Comparison of ENCODE assay signal across 8 cellular contexts in the genomic region with DNA sequence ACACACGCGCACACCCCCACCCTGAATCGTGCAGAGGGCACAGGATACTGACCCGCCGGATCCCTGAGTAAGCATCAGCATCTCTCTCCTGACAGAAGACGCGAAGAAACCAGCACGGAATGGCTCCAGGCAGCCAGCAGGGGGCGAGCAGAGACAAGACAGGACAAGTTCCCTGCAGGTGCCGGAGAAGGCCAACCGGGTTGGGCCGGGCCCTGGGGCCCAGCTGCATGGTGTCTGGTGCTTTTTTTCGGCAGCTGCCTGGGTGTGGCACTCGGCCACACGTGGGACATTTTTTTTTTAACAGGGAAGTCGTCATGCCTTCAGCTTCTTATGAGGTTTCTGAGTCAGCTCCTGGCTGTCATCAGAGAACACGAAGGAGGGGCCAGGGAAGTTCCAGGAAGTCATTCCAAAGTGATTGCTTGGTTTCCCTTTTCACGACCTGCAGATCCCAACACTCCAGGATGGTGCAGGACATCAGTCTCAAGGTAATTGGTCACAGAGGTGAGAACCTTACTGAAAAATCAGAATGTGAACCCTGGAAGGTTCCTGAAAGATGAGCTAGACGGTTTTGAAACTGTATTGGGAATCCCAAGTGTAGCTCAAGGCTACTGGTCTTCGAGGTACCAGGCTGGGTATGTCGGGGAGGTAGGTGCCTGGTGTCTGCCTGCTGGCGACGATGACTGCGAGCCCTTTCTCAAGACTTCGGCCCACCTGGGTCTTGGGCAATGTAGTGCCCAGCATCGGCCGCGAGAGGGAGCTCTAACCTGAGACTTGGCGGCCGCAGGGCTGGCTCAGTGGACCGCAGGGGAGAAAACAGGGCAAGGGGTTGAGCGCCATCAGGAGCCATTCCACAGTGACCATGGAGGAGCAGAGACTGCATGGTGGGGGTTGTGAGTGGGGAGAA.
A peak's percentile ranks its signal among the peaks of the same experiment; 100 is the strongest.
DNase-seq lines count a peak whose midpoint lies in the region; ATAC-seq and TF ChIP-seq lines count a peak whose summit lies in the region.

No MANE protein-coding gene starts in this region.

- DNase-seq in GM13976 (ENCODE audit: low spot score) (peak; percentile 86), NCI-H345 treated with DMSO at 0.1 percent for 48 hours (lab: John Stamatoyannopoulos, UW; ENCODE audit: unreplicated experiment) (peak; percentile 71), kidney epithelial cell (ENCODE audit: low read depth) (peak; percentile 96)
- peak; percentile 61 to 67 for DNase-seq in central memory CD8-positive, alpha-beta T cell (ENCODE audit: low spot score in 2 of 2)
- peak; percentile 52 to 64 for DNase-seq in stimulated activated CD4-positive, alpha-beta T cell treated with anti-CD3 and anti-CD28 coated beads, Interleukin-15, amount 100 ng/mL, for 1 hour (ENCODE audit: low read depth in 1 of 2, low spot score in 1 of 2)

- H3K27me3 ChIP-seq in kidney epithelial cell (ENCODE audit: control insufficient read depth, insufficient read depth, low read length): no peaks in the 10 kb centered on the region

- H3K4me3 Mint-ChIP-seq in central memory CD8-positive, alpha-beta T cell: peak overlapping the region; percentile 63

- H3K27ac Mint-ChIP-seq in central memory CD8-positive, alpha-beta T cell (ENCODE audit: low read depth): peak overlapping the region; percentile 22

- TF ChIP-seq CTCF in GM13976 (IDR thresholded peaks at IDR 0.05; ENCODE audit: borderline replicate concordance, control extremely low read depth, extremely low read depth, insufficient read depth, missing control alignments): peak; percentile 90
- peak; percentile 98 for TF ChIP-seq CTCF in kidney epithelial cell (IDR thresholded peaks at IDR 0.05; ENCODE audit: insufficient read depth, low read length, poor library complexity, severe bottlenecking)

- ATAC-seq in HG03135 (IDR thresholded peaks at IDR 0.05; ENCODE audit: unreplicated experiment): peak; percentile 66
- ATAC-seq in activated CD4-positive, CD25-positive, alpha-beta regulatory T cell treated with anti-CD3 and anti-CD28 coated beads, Interleukin-2, amount 50 U/mL, for 24 hours: peak; percentile 67 to 76
- peak; percentile 80 for ATAC-seq in central memory CD8-positive, alpha-beta T cell (replicated peaks; ENCODE audit: extremely low read depth, poor library complexity, severe bottlenecking)
- no peak for ATAC-seq in GM18517 (IDR thresholded peaks at IDR 0.05; ENCODE audit: unreplicated experiment)

- peaks cover 13% of the 10 kb centered on the region for H3K4me1 Mint-ChIP-seq in central memory CD8-positive, alpha-beta T cell

- H3K4me3 ChIP-seq in kidney epithelial cell (ENCODE audit: low read depth, low read length): no peak overlapping the region

- in situ Hi-C loops in GM13976 (cut with MboI; ENCODE audit: low sequenced_read_pairs, unreplicated experiment): no loop called here

- H3K9me3 Mint-ChIP-seq in central memory CD8-positive, alpha-beta T cell: no peaks in the 10 kb centered on the region

- H3K27me3 Mint-ChIP-seq in central memory CD8-positive, alpha-beta T cell: peaks cover 69% of the 10 kb centered on the region

- H3K36me3 ChIP-seq in kidney epithelial cell (ENCODE audit: control insufficient read depth, insufficient read depth, low read length): no peaks in the 10 kb centered on the region

- H3K36me3 Mint-ChIP-seq in central memory CD8-positive, alpha-beta T cell (ENCODE audit: insufficient read depth): peaks cover 1% of the 10 kb centered on the region
